In genomic region chr22:31681625-31682345, GRCh38 we compare ENCODE assay signal across 18 cellular contexts. TPM values are rescaled to one million over a fixed set of nuclear protein-coding genes. Genes with fewer than 3 reads are reported as not detected.
DNase-seq lines count a peak whose midpoint lies in the region; ATAC-seq, FAIRE-seq and TF ChIP-seq lines count a peak whose summit lies in the region.
"Had no signal": no experiment of that assay in that cellular context is flagged by ENCODE, and none has a peak within 500 bp of the region (broad histone marks: within the 10 kb centered on the region; RNA-seq: fewer than 3 reads in every experiment).

No MANE protein-coding gene starts in this region.

- DNase-seq in G401 (ENCODE audit: low spot score) (peak; percentile 12), astrocyte (ENCODE audit: low read depth) (peak; percentile 84), fibroblast of the aortic adventitia (ENCODE audit: low read depth) (peak; percentile 81), smooth muscle cell (lab: John Stamatoyannopoulos, UW; ENCODE audit: unreplicated experiment) (no peak), cortex of kidney (lab: John Stamatoyannopoulos, UW) (no peak)
- no peak for DNase-seq in stimulated activated CD4-positive, alpha-beta T cell treated with anti-CD3 and anti-CD28 coated beads, Interleukin-4, amount 100 ng/mL, for 1 hour
- DNase-seq: activated CD4-positive, CD25-positive, alpha-beta regulatory T cell; activated CD8-positive, alpha-beta memory T cell treated with anti-CD3 and anti-CD28 coated beads, Interleukin-2, amount 50 U/mL, for 48 hours; BE2C; DMS53; NCI-H1417 treated with DMSO at 0.1 percent for 48 hours; NCI-H2227 treated with DMSO at 0.1 percent for 48 hours had no signal

- 94% methylated on average over 17 of the region's 17 CpGs for WGBS in smooth muscle cell (ENCODE audit: low lambda C conversion rate)

- ATAC-seq in GM21381 (IDR thresholded peaks at IDR 0.05; ENCODE audit: unreplicated experiment) (no peak), HG02885 (IDR thresholded peaks at IDR 0.05; ENCODE audit: poor library complexity, unreplicated experiment) (no peak)

- no peaks in the 10 kb centered on the region for H4K20me1 ChIP-seq in astrocyte (ENCODE audit: insufficient read depth, low read length)
- no peaks in the 10 kb centered on the region for H4K20me1 ChIP-seq in smooth muscle cell (ENCODE audit: low read depth)

- H3K27ac ChIP-seq in astrocyte (ENCODE audit: low read depth, low read length) (peak overlapping the region; percentile 87), smooth muscle cell (ENCODE audit: low read depth) (peak overlapping the region; percentile 61)
- H3K27ac ChIP-seq: upper lobe of left lung had no signal

- peak overlapping the region; percentile 1 for H3K4me3 ChIP-seq in astrocyte (ENCODE audit: insufficient read depth, low read depth, low read length)
- H3K4me3 ChIP-seq in fibroblast of the aortic adventitia (ENCODE audit: low read depth, low read length), result no peak overlapping the region
- H3K4me3 ChIP-seq in smooth muscle cell, result no peak overlapping the region
- H3K4me3 ChIP-seq: upper lobe of left lung had no signal

- H3K27me3 Mint-ChIP-seq in astrocyte (ENCODE audit: low read depth, unreplicated experiment), result no peaks in the 10 kb centered on the region
- H3K27me3 Mint-ChIP-seq: activated naive CD4-positive, alpha-beta T cell treated with anti-CD3 and anti-CD28 coated beads, Interleukin-2, amount 50 U/mL, for 24 hours; IgD-negative memory B cell had no signal

- H3K4me3 Mint-ChIP-seq in astrocyte (ENCODE audit: unreplicated experiment), result no peak overlapping the region
- H3K4me3 Mint-ChIP-seq: activated naive CD4-positive, alpha-beta T cell treated with anti-CD3 and anti-CD28 coated beads, Interleukin-2, amount 50 U/mL, for 24 hours; IgD-negative memory B cell had no signal

- TF ChIP-seq CTCF in astrocyte (IDR thresholded peaks at IDR 0.05; ENCODE audit: insufficient read depth, low read depth, low read length), result no peak
- TF ChIP-seq CTCF in fibroblast of the aortic adventitia (IDR thresholded peaks at IDR 0.05; ENCODE audit: insufficient read depth, low read length), result no peak
- TF ChIP-seq CTCF in smooth muscle cell (IDR thresholded peaks at IDR 0.05; ENCODE audit: borderline replicate concordance, insufficient read depth, poor library complexity, severe bottlenecking), result no peak

- H3K9me3 Mint-ChIP-seq in astrocyte (ENCODE audit: unreplicated experiment), result no peaks in the 10 kb centered on the region
- H3K9me3 Mint-ChIP-seq: activated naive CD4-positive, alpha-beta T cell treated with anti-CD3 and anti-CD28 coated beads, Interleukin-2, amount 50 U/mL, for 24 hours; IgD-negative memory B cell had no signal

- H3F3A ChIP-seq in smooth muscle cell (ENCODE audit: low read depth), result peaks cover 5% of the 10 kb centered on the region

- H3K9ac ChIP-seq in astrocyte (ENCODE audit: low read length) (peak overlapping the region; percentile 53), smooth muscle cell (ENCODE audit: low read depth) (no peak overlapping the region)

- H3K36me3 Mint-ChIP-seq in astrocyte (ENCODE audit: low read depth, unreplicated experiment), result peaks cover 21% of the 10 kb centered on the region

- peaks cover 16% of the 10 kb centered on the region for H3K36me3 ChIP-seq in astrocyte (ENCODE audit: insufficient read depth, low read length)
- H3K36me3 ChIP-seq in smooth muscle cell (ENCODE audit: low read depth), result no peaks in the 10 kb centered on the region

- H3K4me1 ChIP-seq in astrocyte (ENCODE audit: insufficient read depth, low read length) (peaks cover 24% of the 10 kb centered on the region), smooth muscle cell (ENCODE audit: low read depth) (no peaks in the 10 kb centered on the region)
- H3K4me1 ChIP-seq: BE2C had no signal

- no peaks in the 10 kb centered on the region for H3K9me3 ChIP-seq in astrocyte (ENCODE audit: insufficient read depth, low read depth, low read length)
- no peaks in the 10 kb centered on the region for H3K9me3 ChIP-seq in smooth muscle cell (replicated peaks; ENCODE audit: low read depth)
- H3K9me3 ChIP-seq: BE2C, upper lobe of left lung had no signal

- H3K4me2 ChIP-seq in astrocyte (ENCODE audit: low read length) (peak overlapping the region; percentile 77), smooth muscle cell (no peak overlapping the region)

- in situ Hi-C loops in G401 (cut with HindIII; ENCODE audit: low sequenced_read_pairs), result no loop called here

- FAIRE-seq in astrocyte (lab: Jason Lieb, UNC), result no peak
- FAIRE-seq: colon had no signal

- H3K79me2 ChIP-seq in astrocyte (ENCODE audit: insufficient read depth, low read length), result no peaks in the 10 kb centered on the region
- H3K79me2 ChIP-seq in smooth muscle cell (ENCODE audit: low read depth), result no peaks in the 10 kb centered on the region

- H3K4me1 Mint-ChIP-seq in astrocyte (ENCODE audit: low read depth, unreplicated experiment), result peaks cover 24% of the 10 kb centered on the region

- H3K27me3 ChIP-seq in astrocyte (ENCODE audit: insufficient read depth, low read length) (no peaks in the 10 kb centered on the region), smooth muscle cell (ENCODE audit: low read depth) (no peaks in the 10 kb centered on the region)
- H3K27me3 ChIP-seq: BE2C, upper lobe of left lung had no signal

- H2AFZ ChIP-seq in astrocyte (ENCODE audit: low read depth, low read length) (no peak overlapping the region), smooth muscle cell (ENCODE audit: low read depth) (no peak overlapping the region)

- peak overlapping the region; percentile 28 for H3K27ac Mint-ChIP-seq in astrocyte (ENCODE audit: unreplicated experiment)

RNA-seq across cellular contexts. Expression of gene PISD, which starts 19.8 kb away (rescaled TPM):
- total RNA-seq in G401 (2014; rRNA removed; shearing (Covaris generic)), result 46.1 and 75.3 TPM in 2 replicates
- total RNA-seq in astrocyte (31.8 and 43.2 TPM in 2 replicates), fibroblast of the aortic adventitia (ENCODE audit: low replicate concordance) (21.3 and 25.5 TPM in 2 replicates), smooth muscle cell (15.3 and 21.1 TPM in 2 replicates)
- 31.6 and 33.1 TPM in 2 replicates for polyA plus RNA-seq in smooth muscle cell

Comparison
In these comparisons a context has a peak if more than half of its experiments do, and no peak if none do; other contexts are left out.
1. DNase-seq: peak in G401 (single experiment), astrocyte (single experiment) and fibroblast of the aortic adventitia (single experiment); none in smooth muscle cell (single experiment), stimulated activated CD4-positive, alpha-beta T cell treated with anti-CD3 and anti-CD28 coated beads, Interleukin-4, amount 100 ng/mL, for 1 hour (single experiment) and cortex of kidney (single experiment).